8 cellular contexts compared by ENCODE assay signal in the genomic region with DNA sequence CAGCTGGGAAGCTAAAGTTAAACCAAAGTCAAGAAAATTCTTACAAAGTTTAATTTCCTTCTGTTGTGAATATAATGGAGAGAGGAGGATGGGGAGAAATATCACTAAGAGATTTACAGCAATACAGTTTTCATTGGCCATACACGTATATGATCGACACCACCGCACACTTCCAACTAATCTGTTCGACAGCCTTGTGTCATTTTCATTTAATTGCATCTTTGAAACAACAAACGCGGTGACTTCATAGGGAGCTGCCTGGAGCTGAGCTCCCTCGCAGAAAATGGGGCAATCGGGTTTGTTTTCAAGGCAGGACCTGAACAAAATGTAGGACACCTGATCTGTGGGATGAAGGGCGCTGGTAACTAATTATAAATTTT. TPM values are rescaled to one million over a fixed set of nuclear protein-coding genes. Genes with fewer than 3 reads are reported as not detected.
DNase-seq lines count a peak whose midpoint lies in the region; ATAC-seq lines count a peak whose summit lies in the region.

No MANE protein-coding gene starts in this region.

- no peaks in the 10 kb centered on the region for H3K36me3 Mint-ChIP-seq in naive B cell

- no peaks in the 10 kb centered on the region for H3K9me3 Mint-ChIP-seq in naive B cell

- H3K27me3 Mint-ChIP-seq in naive B cell = peaks cover 24 to 31% (median 30%) of the 10 kb centered on the region in 3 donors

- H3K4me3 ChIP-seq in NT2/D1 (ENCODE audit: insufficient read length, low read depth) (peak overlapping the region; percentile 72), duodenal mucosa (ENCODE audit: low read depth in 1 of 2, low read length in 2 of 2) (peak overlapping the region; percentile 67 to 79)

- ATAC-seq in naive B cell (ENCODE audit: low read depth in 2 of 2) = no peak

- H3K4me1 ChIP-seq in ES-I3 (ENCODE audit: insufficient read depth, low read length) = peaks cover 5% of the 10 kb centered on the region; the same call in 1 of the 2 replicates
- H3K4me1 ChIP-seq in NT2/D1 (ENCODE audit: insufficient read depth, insufficient read length) = no peaks in the 10 kb centered on the region
- H3K4me1 ChIP-seq in duodenal mucosa (ENCODE audit: control insufficient read depth in 1 of 2, insufficient read depth in 2 of 2, low read length in 2 of 2) = peaks cover 0 to 5% of the 10 kb centered on the region in 2 donors

- H3K4me1 Mint-ChIP-seq in naive B cell = peaks cover 10 to 26% (median 14%) of the 10 kb centered on the region in 3 donors

- DNase-seq in NT2/D1 (ENCODE audit: low read depth, low spot score) = no peak
- no peak for DNase-seq in naive B cell
- DNase-seq in T1000 (lab: John Stamatoyannopoulos, UW) = no peak
- no peak for DNase-seq in NCI-H1048 (lab: John Stamatoyannopoulos, UW)
- DNase-seq in GF-D8 (lab: John Stamatoyannopoulos, UW) = no peak
- no peak for DNase-seq in KG1 (lab: John Stamatoyannopoulos, UW)

- H3K9me3 ChIP-seq in ES-I3 (ENCODE audit: control insufficient read depth, insufficient read depth, low read length) (no peaks in the 10 kb centered on the region), NT2/D1 (ENCODE audit: insufficient read depth, low read length) (no peaks in the 10 kb centered on the region), duodenal mucosa (ENCODE audit: control insufficient read depth in 1 of 2, low read length in 2 of 2) (no peaks in the 10 kb centered on the region)

- no peaks in the 10 kb centered on the region for H3K27me3 ChIP-seq in NT2/D1 (ENCODE audit: insufficient read depth, insufficient read length)
- peaks cover 8 to 28% of the 10 kb centered on the region in 2 donors for H3K27me3 ChIP-seq in duodenal mucosa (ENCODE audit: control insufficient read depth in 1 of 2, insufficient read depth in 2 of 2, low read length in 2 of 2)

- no peak overlapping the region for H3K27ac ChIP-seq in duodenal mucosa (ENCODE audit: low read depth, low read length)

- H3K4me3 Mint-ChIP-seq in naive B cell = peak overlapping the region; percentile 66 to 93 (median 86)

- no peak overlapping the region for H3K27ac Mint-ChIP-seq in naive B cell

- no peaks in the 10 kb centered on the region; the same call in 1 of the 2 replicates for H3K36me3 ChIP-seq in ES-I3 (ENCODE audit: insufficient read depth, low read length)
- H3K36me3 ChIP-seq in NT2/D1 (ENCODE audit: insufficient read depth, insufficient read length, low read length) = no peaks in the 10 kb centered on the region
- H3K36me3 ChIP-seq in duodenal mucosa (ENCODE audit: control insufficient read depth in 1 of 2, insufficient read depth in 2 of 2, low read length in 2 of 2) = no peaks in the 10 kb centered on the region

- H3K9ac ChIP-seq in ES-I3 (ENCODE audit: low read depth, low read length) (peak overlapping the region; percentile 85), NT2/D1 (ENCODE audit: insufficient read length, low read depth) (peak overlapping the region; percentile 83), duodenal mucosa (ENCODE audit: low read depth in 1 of 2, low read length in 2 of 2) (peak overlapping the region in 1 of 2 donors; percentile 16)

RNA-seq across cellular contexts. Expression of gene PTPN13, which starts 1.3 kb away (rescaled TPM):
- not detected for polyA plus RNA-seq in naive B cell (ENCODE audit: low read depth in 6 of 6)
